Comparison of ENCODE assay signal across 15 cellular contexts in the genomic region with DNA sequence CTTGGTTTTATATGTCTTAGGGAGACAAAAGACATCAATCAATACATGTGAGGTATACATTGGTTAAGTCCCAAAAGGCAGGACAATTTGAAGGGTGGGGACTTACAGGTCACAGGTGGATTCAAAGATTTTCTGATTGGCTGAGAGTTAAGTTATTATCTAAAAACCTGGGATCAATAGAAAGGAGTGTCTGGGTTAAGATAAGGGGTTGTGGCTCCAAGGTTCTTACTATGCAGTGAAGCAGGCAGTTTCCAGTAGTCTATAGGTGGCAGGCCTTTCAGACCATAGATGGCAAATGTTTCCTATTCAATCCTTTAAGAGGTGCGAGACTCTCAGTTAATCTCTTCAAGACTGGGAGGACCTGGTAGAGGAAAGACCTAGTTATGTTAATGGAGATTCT. TPM values are rescaled to one million over a fixed set of nuclear protein-coding genes. Genes with fewer than 3 reads are reported as not detected.
DNase-seq lines count a peak whose midpoint lies in the region; ATAC-seq and TF ChIP-seq lines count a peak whose summit lies in the region.
"Had no signal": no experiment of that assay in that cellular context is flagged by ENCODE, and none has a peak within 500 bp of the region (broad histone marks: within the 10 kb centered on the region; RNA-seq: fewer than 3 reads in every experiment).

No MANE protein-coding gene starts in this region.

- no peak for ATAC-seq in stimulated activated naive B cell treated with anti-CD40 and anti-IgM and Interleukin-4, amounts not matched to agents 10 μg/mL and 1 μg/mL and 100 μg/mL, for 72 hours (replicated peaks)
- no peak for ATAC-seq in activated CD4-positive, CD25-positive, alpha-beta regulatory T cell treated with anti-CD3 and anti-CD28 coated beads, Interleukin-2, amount 50 U/mL, for 24 hours
- no peak for ATAC-seq in GM18861 (IDR thresholded peaks at IDR 0.05; ENCODE audit: unreplicated experiment)
- ATAC-seq: GM23338 had no signal

- DNase-seq in endodermal cell (no peak), osteoblast (ENCODE audit: insufficient read length, low spot score, missing footprints) (no peak), medulla oblongata (ENCODE audit: extremely low spot score) (no peak)
- DNase-seq in stimulated activated naive B cell treated with anti-CD40 and anti-IgM and Interleukin-4, amounts not matched to agents 10 μg/mL and 1 μg/mL and 100 μg/mL, for 72 hours = no peak
- DNase-seq: ACHN; C1 segment of cervical spinal cord; Calu3; CD4-positive, alpha-beta T cell; DMS 273 treated with DMSO at 0.1 percent for 48 hours; H7 had no signal

- H3K27ac ChIP-seq in endodermal cell (ENCODE audit: low read depth, low read length) (no peak overlapping the region), osteoblast (ENCODE audit: low read depth, low read length) (peak overlapping the region; percentile 96)

- no peak for TF ChIP-seq CTCF in endodermal cell (conservative IDR thresholded peaks at IDR 0.05)
- TF ChIP-seq CTCF in osteoblast (IDR thresholded peaks at IDR 0.05; ENCODE audit: extremely low read depth, low read depth, low read length) = no peak

- no peak overlapping the region for H3K4me2 ChIP-seq in osteoblast (ENCODE audit: insufficient read depth, low read length)
- H3K4me2 ChIP-seq: GM23338 had no signal

- H3K36me3 ChIP-seq in endodermal cell (ENCODE audit: control insufficient read depth, insufficient read depth, low read length) (peaks cover 37% of the 10 kb centered on the region), osteoblast (ENCODE audit: insufficient read depth, low read length) (no peaks in the 10 kb centered on the region)

- no peak overlapping the region for H3K9ac ChIP-seq in endodermal cell (ENCODE audit: extremely low read depth, low read length, poor library complexity, severe bottlenecking)

- H4K20me1 ChIP-seq in osteoblast (ENCODE audit: insufficient read depth, low read length) = no peaks in the 10 kb centered on the region

- peak overlapping the region in 1 of 4 donors; percentile 25 for H3K4me3 Mint-ChIP-seq in IgD-negative memory B cell
- no peak overlapping the region for H3K4me3 Mint-ChIP-seq in endodermal cell
- no peak overlapping the region for H3K4me3 Mint-ChIP-seq in stimulated activated naive B cell treated with anti-CD40 and anti-IgM and Interleukin-4, amounts not matched to agents 10 μg/mL and 1 μg/mL and 100 μg/mL, for 72 hours
- H3K4me3 Mint-ChIP-seq: CD4-positive, alpha-beta T cell; GM23338 had no signal

- H3K36me3 Mint-ChIP-seq in IgD-negative memory B cell (peaks cover 27% of the 10 kb centered on the region), endodermal cell (ENCODE audit: low read depth) (peaks cover 65% of the 10 kb centered on the region)
- H3K36me3 Mint-ChIP-seq in stimulated activated naive B cell treated with anti-CD40 and anti-IgM and Interleukin-4, amounts not matched to agents 10 μg/mL and 1 μg/mL and 100 μg/mL, for 72 hours = peaks cover 50 to 59% of the 10 kb centered on the region in 2 donors

- H3K9me3 ChIP-seq in endodermal cell (ENCODE audit: control insufficient read depth, low read length) (peaks cover 47% of the 10 kb centered on the region), osteoblast (ENCODE audit: low read depth, low read length) (no peaks in the 10 kb centered on the region)

- H3K27me3 ChIP-seq in endodermal cell (ENCODE audit: control insufficient read depth, insufficient read depth, low read length, poor library complexity, severe bottlenecking) = no peaks in the 10 kb centered on the region
- no peaks in the 10 kb centered on the region for H3K27me3 ChIP-seq in osteoblast (ENCODE audit: insufficient read depth, low read length)

- H3K4me3 ChIP-seq in endodermal cell (ENCODE audit: low read length) (peak overlapping the region; percentile 42), osteoblast (ENCODE audit: insufficient read depth, low read length) (no peak overlapping the region)
- H3K4me3 ChIP-seq: GM23338 had no signal

- H3K4me1 ChIP-seq in endodermal cell (ENCODE audit: control insufficient read depth, insufficient read depth, low read length) = no peaks in the 10 kb centered on the region
- peaks cover 17% of the 10 kb centered on the region for H3K4me1 ChIP-seq in osteoblast (ENCODE audit: insufficient read depth, low read length)

- H3K4me1 Mint-ChIP-seq in IgD-negative memory B cell = peaks cover 33 to 39% (median 34%) of the 10 kb centered on the region in 3 donors
- H3K4me1 Mint-ChIP-seq in endodermal cell = peaks cover 12% of the 10 kb centered on the region
- H3K4me1 Mint-ChIP-seq in stimulated activated naive B cell treated with anti-CD40 and anti-IgM and Interleukin-4, amounts not matched to agents 10 μg/mL and 1 μg/mL and 100 μg/mL, for 72 hours = peaks cover 22 to 40% of the 10 kb centered on the region in 2 donors

- H3K79me2 ChIP-seq in osteoblast (ENCODE audit: insufficient read depth, low read length) = no peaks in the 10 kb centered on the region

- H3K27me3 Mint-ChIP-seq in IgD-negative memory B cell (no peaks in the 10 kb centered on the region), endodermal cell (ENCODE audit: insufficient read depth) (no peaks in the 10 kb centered on the region)
- H3K27me3 Mint-ChIP-seq in stimulated activated naive B cell treated with anti-CD40 and anti-IgM and Interleukin-4, amounts not matched to agents 10 μg/mL and 1 μg/mL and 100 μg/mL, for 72 hours = no peaks in the 10 kb centered on the region
- H3K27me3 Mint-ChIP-seq: CD4-positive, alpha-beta T cell had no signal

- H3K9me3 Mint-ChIP-seq in IgD-negative memory B cell (peaks cover 0 to 4% (median 2%) of the 10 kb centered on the region in 3 donors), endodermal cell (peaks cover 46% of the 10 kb centered on the region)
- peaks cover 3 to 11% of the 10 kb centered on the region in 2 donors for H3K9me3 Mint-ChIP-seq in stimulated activated naive B cell treated with anti-CD40 and anti-IgM and Interleukin-4, amounts not matched to agents 10 μg/mL and 1 μg/mL and 100 μg/mL, for 72 hours

- no peak overlapping the region for H2AFZ ChIP-seq in osteoblast (ENCODE audit: low read length)
- H2AFZ ChIP-seq: GM23338 had no signal

- H3K27ac Mint-ChIP-seq in IgD-negative memory B cell (peak overlapping the region in 2 of 3 donors; percentile 20 to 60), endodermal cell (peak overlapping the region; percentile 41)
- H3K27ac Mint-ChIP-seq in stimulated activated naive B cell treated with anti-CD40 and anti-IgM and Interleukin-4, amounts not matched to agents 10 μg/mL and 1 μg/mL and 100 μg/mL, for 72 hours = peak overlapping the region; percentile 97
- H3K27ac Mint-ChIP-seq: CD4-positive, alpha-beta T cell; GM23338 had no signal

- 40 to 90% methylated on average over 1 of the region's 1 CpG for WGBS in endodermal cell (ENCODE audit: insufficient coverage in 1 of 2, insufficient read length in 1 of 2), 2 experiments

RNA-seq across cellular contexts. Expression of gene NEB, which starts 42.1 kb away (rescaled TPM):
- 1.4 TPM for polyA plus RNA-seq in IgD-negative memory B cell
- total RNA-seq in endodermal cell = 1 to 10 TPM; 4.4 to 5.4 TPM
- 0.18 TPM for polyA plus RNA-seq in endodermal cell (2013, experiment 1 of 2)
- polyA plus RNA-seq in endodermal cell (2013, experiment 2 of 2) = 0.21 TPM
- total RNA-seq in osteoblast = 0.29 and 0.36 TPM in 2 replicates
- total RNA-seq: A172 had no signal

RNA-seq across cellular contexts. Expression of gene ARL5A, which starts 51.9 kb away (rescaled TPM):
- polyA plus RNA-seq in IgD-negative memory B cell = 70.7 TPM
- 10 to 100 TPM; 72.2 to 77.1 TPM for total RNA-seq in endodermal cell
- 37.0 TPM for polyA plus RNA-seq in endodermal cell (2013, experiment 1 of 2)
- 40.2 TPM for polyA plus RNA-seq in endodermal cell (2013, experiment 2 of 2)
- total RNA-seq in osteoblast = 44.8 and 47.8 TPM in 2 replicates

Comparison
In these comparisons a context has a peak if more than half of its experiments do, and no peak if none do; other contexts are left out.
1. H3K27ac Mint-ChIP-seq: peak in every context shown above with its lines; median percentile 97 in stimulated activated naive B cell treated with anti-CD40 and anti-IgM and Interleukin-4, amounts not matched to agents 10 μg/mL and 1 μg/mL and 100 μg/mL, for 72 hours; 41 in endodermal cell; 40 in IgD-negative memory B cell.